22 cellular contexts compared by ENCODE assay signal in genomic region chr1:172500207-172500606, GRCh38. TPM values are rescaled to one million over a fixed set of nuclear protein-coding genes. Genes with fewer than 3 reads are reported as not detected.
DNase-seq lines count a peak whose midpoint lies in the region; ATAC-seq, FAIRE-seq and TF ChIP-seq lines count a peak whose summit lies in the region.
"Had no signal": no experiment of that assay in that cellular context is flagged by ENCODE, and none has a peak within 500 bp of the region (broad histone marks: within the 10 kb centered on the region; RNA-seq: fewer than 3 reads in every experiment).

No MANE protein-coding gene starts in this region.

- TF ChIP-seq CTCF in C4-2B (conservative IDR thresholded peaks at IDR 0.05), result no peak
- TF ChIP-seq CTCF in Peyer's patch (IDR thresholded peaks at IDR 0.05), result no peak
- TF ChIP-seq CTCF in keratinocyte (optimal IDR thresholded peaks at IDR 0.05 in 1 of 3, IDR thresholded peaks at IDR 0.05 in 1 of 3, conservative IDR thresholded peaks at IDR 0.05 in 1 of 3; ENCODE audit: extremely low read depth in 1 of 3, insufficient read depth in 2 of 3, low read length in 3 of 3), result no peak
- TF ChIP-seq CTCF in parathyroid adenoma (IDR thresholded peaks at IDR 0.05), result no peak
- TF ChIP-seq CTCF in spleen (IDR thresholded peaks at IDR 0.05 in 8 of 11, conservative IDR thresholded peaks at IDR 0.05 in 3 of 11), result no peak

- H3K79me2 ChIP-seq in keratinocyte (ENCODE audit: control insufficient read depth, insufficient read depth, low read length) (no peaks in the 10 kb centered on the region), parathyroid adenoma (no peaks in the 10 kb centered on the region)

- H3K9me3 ChIP-seq in Peyer's patch, result no peaks in the 10 kb centered on the region
- H3K9me3 ChIP-seq in keratinocyte (ENCODE audit: control insufficient read depth, low read depth, low read length), result no peaks in the 10 kb centered on the region
- H3K9me3 ChIP-seq in parathyroid adenoma (ENCODE audit: control insufficient read depth, low read length), result no peaks in the 10 kb centered on the region
- no peaks in the 10 kb centered on the region for H3K9me3 ChIP-seq in spleen
- H3K9me3 ChIP-seq: prostate gland, tibial artery had no signal

- WGBS in spleen, 5 donors, result 23 to 63% (median 54%) methylated on average over 2 of the region's 2 CpGs

- H3K9ac ChIP-seq in keratinocyte (ENCODE audit: control insufficient read depth, extremely low read depth, insufficient read depth, low read length) (no peak overlapping the region), parathyroid adenoma (no peak overlapping the region)

- dilution Hi-C loops in keratinocyte (cut with MboI; ENCODE audit: extremely low pct_ligation_motif_present, low sequenced_read_pairs), result no loop called here

- no peaks in the 10 kb centered on the region for H4K20me1 ChIP-seq in keratinocyte (ENCODE audit: control insufficient read depth, extremely low read depth, insufficient read depth, low read length)

- H3K4me2 ChIP-seq in keratinocyte (ENCODE audit: control insufficient read depth, extremely low read depth, insufficient read depth, low read depth, low read length) (no peak overlapping the region), parathyroid adenoma (ENCODE audit: low read length) (no peak overlapping the region)

- TF ChIP-seq POLR2A in Peyer's patch (IDR thresholded peaks at IDR 0.05), result no peak
- no peak for TF ChIP-seq POLR2A in spleen (IDR thresholded peaks at IDR 0.05)

- intact Hi-C loops in spleen (cut with DNase I; ENCODE audit: low total_unique reads), result no loop called here

- no peak for DNase-seq in Peyer's patch
- DNase-seq in keratinocyte (ENCODE audit: low read depth, low spot score), result no peak
- no peak for DNase-seq in nucleus accumbens (lab: John Stamatoyannopoulos, UW)
- no peak for DNase-seq in NCI-H1105 (lab: John Stamatoyannopoulos, UW)
- DNase-seq in spleen, result no peak
- DNase-seq: activated CD4-positive, alpha-beta T cell treated with anti-CD3 and anti-CD28 coated beads for 1 hour; activated gamma-delta T cell; activated naive CD8-positive, alpha-beta T cell treated with anti-CD3 and anti-CD28 coated beads, Interleukin-2, amount 50 U/mL, for 24 hours; CD8-positive, alpha-beta memory T cell; kidney; NCI-H1092 treated with DMSO at 0.1 percent for 48 hours; NCI-H187 treated with DMSO at 0.1 percent for 48 hours; NCI-H526; stimulated activated naive CD8-positive, alpha-beta T cell treated with anti-CD3 and anti-CD28 coated beads, Interleukin-15, amount 100 ng/mL, for 72 hours; T-helper 1 cell; tibial artery had no signal

- H3K27me3 ChIP-seq in Peyer's patch, result no peaks in the 10 kb centered on the region
- H3K27me3 ChIP-seq in keratinocyte (ENCODE audit: control insufficient read depth, extremely low read depth, insufficient read depth, low read length), result no peaks in the 10 kb centered on the region
- no peaks in the 10 kb centered on the region for H3K27me3 ChIP-seq in parathyroid adenoma (ENCODE audit: control insufficient read depth, insufficient read depth, low read length)
- H3K27me3 ChIP-seq in spleen (replicated peaks in 1 of 7), result no peaks in the 10 kb centered on the region
- H3K27me3 ChIP-seq: tibial artery had no signal

- no peak for ATAC-seq in GM18858 (IDR thresholded peaks at IDR 0.05; ENCODE audit: unreplicated experiment)

- H3K27ac ChIP-seq in C4-2B (peak overlapping the region; percentile 20), Peyer's patch (peak overlapping the region in 3 of 4 donors; percentile 58 to 86 (median 79)), keratinocyte (ENCODE audit: control insufficient read depth, insufficient read depth, low read length) (no peak overlapping the region), parathyroid adenoma (peak overlapping the region; percentile 97), spleen (peak overlapping the region in 1 of 8 donors; percentile 50)
- H3K27ac ChIP-seq: prostate gland, tibial artery had no signal

- FAIRE-seq in keratinocyte (lab: Jason Lieb, UNC), result peak; percentile 51
- FAIRE-seq: endothelial cell of umbilical vein, kidney, TTC549 had no signal

- H3K36me3 ChIP-seq in Peyer's patch (no peaks in the 10 kb centered on the region), keratinocyte (ENCODE audit: control insufficient read depth in 2 of 2, extremely low read depth in 1 of 2, insufficient read depth in 2 of 2, low read length in 2 of 2) (no peaks in the 10 kb centered on the region), parathyroid adenoma (ENCODE audit: control insufficient read depth, insufficient read depth, low read length) (no peaks in the 10 kb centered on the region), spleen (no peaks in the 10 kb centered on the region)
- H3K36me3 ChIP-seq: prostate gland, tibial artery had no signal

- no peak overlapping the region for H2AFZ ChIP-seq in keratinocyte (ENCODE audit: control insufficient read depth, low read length)
- H2AFZ ChIP-seq in parathyroid adenoma, result peak overlapping the region; percentile 23

- H3K9me1 ChIP-seq in keratinocyte (ENCODE audit: control insufficient read depth, extremely low read depth, insufficient read depth, low read length), result no peaks in the 10 kb centered on the region

- peaks cover 0 to 25% (median 2%) of the 10 kb centered on the region in 4 donors for H3K4me1 ChIP-seq in Peyer's patch
- H3K4me1 ChIP-seq in keratinocyte (ENCODE audit: control insufficient read depth, extremely low read depth, insufficient read depth, low read length), result peaks cover 18% of the 10 kb centered on the region
- peaks cover 20% of the 10 kb centered on the region for H3K4me1 ChIP-seq in parathyroid adenoma
- H3K4me1 ChIP-seq in spleen, result peaks cover 0 to 31% (median 2%) of the 10 kb centered on the region in 6 donors
- H3K4me1 ChIP-seq: prostate gland had no signal

- H3K4me3 ChIP-seq in Peyer's patch (no peak overlapping the region), keratinocyte (ENCODE audit: control insufficient read depth in 2 of 3, extremely low read depth in 1 of 3, insufficient read depth in 2 of 3, low read depth in 1 of 3, low read length in 3 of 3) (no peak overlapping the region), parathyroid adenoma (ENCODE audit: low read depth, low read length) (no peak overlapping the region), spleen (no peak overlapping the region)
- H3K4me3 ChIP-seq: prostate gland, tibial artery had no signal

RNA-seq across cellular contexts. Expression of gene SUCO, which starts 32.7 kb away (rescaled TPM):
- total RNA-seq in Peyer's patch (10 to 100 TPM; 27.7 to 63.2 (median 42.9) TPM), spleen (10 to 100 TPM; 36.0 to 59.5 (median 43.9) TPM)
- polyA plus RNA-seq in keratinocyte (8.3 to 13.8 TPM (median 11.2 TPM) in 3 replicates), spleen (10 to 100 TPM in 1 of 3 donors, 1 to 10 TPM in 2; 7.9 to 11.6 (median 9.1) TPM)
- polyA plus RNA-seq in keratinocyte (2011; ENCODE audit: low read depth), result 57.4 TPM
- polyA plus RNA-seq in keratinocyte (2011; cell fraction: cytosol; rRNA removed), result 3.6 and 7.6 TPM in 2 replicates
- polyA plus RNA-seq in keratinocyte (2011; cell fraction: nucleus; rRNA removed), result 13.3 and 21.4 TPM in 2 replicates
- polyA plus RNA-seq in keratinocyte (2012; ENCODE audit: low replicate concordance), result 10.2 and 13.5 TPM in 2 replicates
- 3.2 to 21.3 TPM (median 15.4 TPM) in 3 replicates for polyA minus RNA-seq in keratinocyte
- 8.8 TPM for polyA minus RNA-seq in keratinocyte (2011; cell fraction: cytosol; rRNA and poly(A)+ RNA removed)
- 24.3 and 38.9 TPM in 2 replicates for polyA minus RNA-seq in keratinocyte (2011; cell fraction: nucleus; rRNA and poly(A)+ RNA removed)

RNA-seq across cellular contexts. Expression of gene PIGC, which starts 56.3 kb away (rescaled TPM):
- total RNA-seq in Peyer's patch, result 10 to 100 TPM; 19.0 to 24.5 (median 20.4) TPM
- polyA plus RNA-seq in keratinocyte, result 18.0 to 21.6 TPM (median 21.2 TPM) in 3 replicates
- 9.7 TPM for polyA plus RNA-seq in keratinocyte (2011; ENCODE audit: low read depth)
- 15.0 and 18.9 TPM in 2 replicates for polyA plus RNA-seq in keratinocyte (2011; cell fraction: cytosol; rRNA removed)
- polyA plus RNA-seq in keratinocyte (2011; cell fraction: nucleus; rRNA removed), result 15.4 and 18.6 TPM in 2 replicates
- polyA plus RNA-seq in keratinocyte (2012; ENCODE audit: low replicate concordance), result 14.1 and 18.1 TPM in 2 replicates
- 15.8 to 19.0 TPM (median 16.6 TPM) in 3 replicates for polyA minus RNA-seq in keratinocyte
- 8.6 TPM for polyA minus RNA-seq in keratinocyte (2011; cell fraction: cytosol; rRNA and poly(A)+ RNA removed)
- polyA minus RNA-seq in keratinocyte (2011; cell fraction: nucleus; rRNA and poly(A)+ RNA removed), result 5.6 and 6.9 TPM in 2 replicates
- total RNA-seq in spleen, result 10 to 100 TPM; 20.1 to 28.0 (median 23.4) TPM
- polyA plus RNA-seq in spleen, result 10 to 100 TPM; 23.2 to 27.8 (median 27.6) TPM
